8 cellular contexts compared by ENCODE assay signal in genomic region chr9:129626079-129626943, GRCh38. TPM values are rescaled to one million over a fixed set of nuclear protein-coding genes. Genes with fewer than 3 reads are reported as not detected.
DNase-seq lines count a peak whose midpoint lies in the region; ATAC-seq lines count a peak whose summit lies in the region.

Gene NTMT1, plus strand, starts transcription at chr9:129626163. Its CDS starts 6,541 bp downstream, at chr9:129632704.

- peaks cover 27 to 72% (median 53%) of the 10 kb centered on the region in 4 donors for H3K4me1 Mint-ChIP-seq in CD4-positive, alpha-beta memory T cell

- H3K9me3 ChIP-seq in CD4-positive, alpha-beta memory T cell (ENCODE audit: control insufficient read depth in 1 of 2, low read length in 2 of 2): no peaks in the 10 kb centered on the region
- no peaks in the 10 kb centered on the region for H3K9me3 ChIP-seq in endocrine pancreas (ENCODE audit: control insufficient read depth, low read length)

- H3K9ac ChIP-seq in endocrine pancreas (ENCODE audit: control insufficient read depth, insufficient read depth, low read length): peak within 1 kb of the TSS; percentile 89

- intact Hi-C loops in CD4-positive, alpha-beta memory T cell (cut with micrococcal nuclease): loop anchor here (1.0 kb wide), 2 partner anchors 16 to 42 kb away; partner anchors contain the start of gene ASB6

- peak within 1 kb of the TSS; percentile 80 to 98 for H3K4me3 ChIP-seq in CD4-positive, alpha-beta memory T cell (ENCODE audit: low read length in 2 of 2)
- peak within 1 kb of the TSS; percentile 80 for H3K4me3 ChIP-seq in endocrine pancreas (ENCODE audit: control insufficient read depth, insufficient read depth, low read length)

- no peaks in the 10 kb centered on the region for H3K27me3 ChIP-seq in CD4-positive, alpha-beta memory T cell (ENCODE audit: insufficient read depth, low read length)
- H3K27me3 ChIP-seq in endocrine pancreas (ENCODE audit: control insufficient read depth, insufficient read depth, low read length): peaks cover 3% of the 10 kb centered on the region

- ATAC-seq in GM19438 (IDR thresholded peaks at IDR 0.05; ENCODE audit: low read depth, unreplicated experiment): peak; percentile 69

- peaks cover 0 to 25% of the 10 kb centered on the region in 2 donors for H3K36me3 Mint-ChIP-seq in CD4-positive, alpha-beta memory T cell

- H3K4me1 ChIP-seq in CD4-positive, alpha-beta memory T cell (ENCODE audit: insufficient read depth, low read length): peaks cover 48% of the 10 kb centered on the region
- peaks cover 7% of the 10 kb centered on the region for H3K4me1 ChIP-seq in endocrine pancreas (ENCODE audit: control insufficient read depth, insufficient read depth, low read length)

- CTCF ChIA-PET in CD4-positive, alpha-beta memory T cell (lab: Charles Lee; ENCODE audit: partially characterized antibody): interaction anchor here (0.6 to 8.9 kb wide), 15 partner anchors 13 to 510 kb away, joined by 3 to 151 read pairs (median 12); partner anchors contain the start of genes ASB6 and IER5L

- H3K27ac ChIP-seq in CD4-positive, alpha-beta memory T cell (ENCODE audit: low read depth, low read length): peak within 1 kb of the TSS; percentile 91

- H3K36me3 ChIP-seq in CD4-positive, alpha-beta memory T cell (ENCODE audit: insufficient read depth, low read length): peaks cover 5% of the 10 kb centered on the region
- no peaks in the 10 kb centered on the region for H3K36me3 ChIP-seq in endocrine pancreas (ENCODE audit: control insufficient read depth, insufficient read depth, low read length)

- peaks cover 3 to 12% of the 10 kb centered on the region in 2 donors for H3K27me3 Mint-ChIP-seq in CD4-positive, alpha-beta memory T cell

- peak; percentile 88 to 91 (median 90) for DNase-seq in CD4-positive, alpha-beta memory T cell
- peak; percentile 87 for DNase-seq in HK-2 (ENCODE audit: unreplicated experiment)
- DNase-seq in NOMO-1 treated with DMSO at 0.1 percent for 48 hours (lab: John Stamatoyannopoulos, UW; ENCODE audit: unreplicated experiment): peak; percentile 72
- peak; percentile 79 to 96 (median 96) for DNase-seq in activated CD8-positive, alpha-beta memory T cell treated with anti-CD3 and anti-CD28 coated beads for 48 hours (ENCODE audit: low read depth in 2 of 3, low spot score in 2 of 3)
- DNase-seq in mesenteric fat pad (ENCODE audit: low spot score): peak; percentile 97
- DNase-seq in stimulated activated CD8-positive, alpha-beta memory T cell treated with anti-CD3 and anti-CD28 coated beads, Interleukin-15, amount 100 ng/mL, for 24 hours (ENCODE audit: low read depth): peak; percentile 97

- POLR2A ChIA-PET in CD4-positive, alpha-beta memory T cell (lab: Charles Lee; ENCODE audit: partially characterized antibody): interaction anchor here (0.6 to 5.6 kb wide), 23 partner anchors 15 to 1120 kb away, joined by 3 to 58 read pairs (median 3); partner anchors contain the start of genes ASB6, CRAT, IER5L and PTPA

- H3K27ac Mint-ChIP-seq in CD4-positive, alpha-beta memory T cell: peak within 1 kb of the TSS; percentile 89 to 96 (median 95)

- H3K9me3 Mint-ChIP-seq in CD4-positive, alpha-beta memory T cell: no peaks in the 10 kb centered on the region

- peak within 1 kb of the TSS; percentile 84 to 93 (median 89) for H3K4me3 Mint-ChIP-seq in CD4-positive, alpha-beta memory T cell

RNA-seq across cellular contexts. Expression of gene NTMT1, which starts in this region (rescaled TPM):
- 10 to 100 TPM; 45.0 to 45.3 TPM for total RNA-seq in CD4-positive, alpha-beta memory T cell
- polyA plus RNA-seq in CD4-positive, alpha-beta memory T cell: 10 to 100 TPM; 48.4 to 55.1 TPM
- 24.6 TPM for total RNA-seq in mesenteric fat pad

Comparison
In these comparisons a context has a peak if more than half of its experiments do, and no peak if none do; other contexts are left out.
1. Peak in every context shown above with its lines: DNase-seq, ATAC-seq, H3K4me3 ChIP-seq and H3K27ac ChIP-seq.